Comparison of ENCODE assay signal across 20 cellular contexts in the genomic region with DNA sequence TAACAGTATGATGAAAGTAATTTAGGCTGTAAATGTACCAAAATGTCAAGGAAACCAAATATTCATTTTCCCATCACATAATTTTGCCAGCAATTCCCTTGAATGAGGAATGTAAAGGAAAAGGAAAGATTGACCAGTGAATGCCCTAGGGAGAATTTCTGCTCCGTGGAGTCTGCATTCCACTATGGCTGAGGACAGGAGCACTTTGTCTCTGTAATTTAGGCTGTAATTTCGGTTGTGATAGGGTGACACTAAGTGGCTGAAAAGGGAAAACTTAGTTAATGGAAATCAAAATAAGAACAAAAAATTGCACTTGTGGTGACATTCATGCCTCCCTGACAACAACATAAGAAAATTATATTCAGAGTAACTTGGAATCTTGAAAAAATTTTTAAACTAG. TPM values are rescaled to one million over a fixed set of nuclear protein-coding genes. Genes with fewer than 3 reads are reported as not detected.
DNase-seq lines count a peak whose midpoint lies in the region; ATAC-seq, FAIRE-seq and TF ChIP-seq lines count a peak whose summit lies in the region.
"Had no signal": no experiment of that assay in that cellular context is flagged by ENCODE, and none has a peak within 500 bp of the region (broad histone marks: within the 10 kb centered on the region; RNA-seq: fewer than 3 reads in every experiment).

No MANE protein-coding gene starts in this region.

- H3K9ac ChIP-seq in liver (ENCODE audit: low read depth in 1 of 2, low read length in 2 of 2) (no peak overlapping the region), HepG2 (ENCODE audit: insufficient read depth, low read depth, low read length) (no peak overlapping the region), fibroblast of lung (ENCODE audit: insufficient read depth, low read length) (no peak overlapping the region)
- H3K9ac ChIP-seq: SK-N-SH had no signal

- H3K79me2 ChIP-seq in HepG2 (ENCODE audit: insufficient read depth, low read length) (no peaks in the 10 kb centered on the region), PC-9 (ENCODE audit: low read depth) (no peaks in the 10 kb centered on the region), fibroblast of lung (ENCODE audit: control insufficient read depth, insufficient read depth, low read length) (no peaks in the 10 kb centered on the region)

- H3K27me3 ChIP-seq in liver (ENCODE audit: control insufficient read depth in 4 of 4, insufficient read depth in 4 of 4, low read length in 3 of 4) (no peaks in the 10 kb centered on the region), HepG2 (ENCODE audit: control insufficient read depth in 1 of 2, insufficient read depth in 2 of 2, low read length in 2 of 2) (no peaks in the 10 kb centered on the region), PC-9 (ENCODE audit: insufficient read depth, low read depth) (no peaks in the 10 kb centered on the region), fibroblast of lung (ENCODE audit: control insufficient read depth, insufficient read depth, low read length) (no peaks in the 10 kb centered on the region)

- H3F3A ChIP-seq in PC-9 (ENCODE audit: insufficient read depth, low read depth) = no peaks in the 10 kb centered on the region

- no peak for FAIRE-seq in HepG2 (lab: Jason Lieb, UNC)

- no peaks in the 10 kb centered on the region for H3K9me3 Mint-ChIP-seq in activated naive CD8-positive, alpha-beta T cell treated with anti-CD3 and anti-CD28 coated beads for 36 hours
- H3K9me3 Mint-ChIP-seq: stimulated activated memory B cell treated with anti-CD40 and anti-IgM and Interleukin-4, amounts not matched to agents 10 μg/mL and 1 μg/mL and 100 μg/mL, for 72 hours had no signal

- no peak for TF ChIP-seq EP300 in HepG2 (IDR thresholded peaks at IDR 0.05; ENCODE audit: low read depth in 2 of 2, low read length in 2 of 2)
- TF ChIP-seq EP300 in HepG2 (CRISPR knock-in tag; IDR thresholded peaks at IDR 0.05; ENCODE audit: borderline replicate concordance) = no peak

- TF ChIP-seq RAD21 in liver (IDR thresholded peaks at IDR 0.05) (peak; percentile 53 to 57), HepG2 (CRISPR knock-in tag; IDR thresholded peaks at IDR 0.05) (no peak)

- BruUV-seq in HepG2 (replicated peaks; lab: Mats Ljungman, UMichigan) = no TSS peak
- no TSS peak for BruUV-seq in PC-9 (replicated peaks; lab: Mats Ljungman, UMichigan)

- H3K4me1 Mint-ChIP-seq in activated naive CD8-positive, alpha-beta T cell treated with anti-CD3 and anti-CD28 coated beads for 36 hours = no peaks in the 10 kb centered on the region
- H3K4me1 Mint-ChIP-seq: naive thymus-derived CD4-positive, alpha-beta T cell; stimulated activated memory B cell treated with anti-CD40 and anti-IgM and Interleukin-4, amounts not matched to agents 10 μg/mL and 1 μg/mL and 100 μg/mL, for 72 hours had no signal

- ATAC-seq in HepG2 (no peak), GM21825 (IDR thresholded peaks at IDR 0.05; ENCODE audit: unreplicated experiment) (no peak), GM21786 (IDR thresholded peaks at IDR 0.05; ENCODE audit: unreplicated experiment) (no peak)
- ATAC-seq: activated CD4-positive, CD25-positive, alpha-beta regulatory T cell treated with anti-CD3 and anti-CD28 coated beads, Interleukin-2, amount 50 U/mL, for 24 hours; naive thymus-derived CD4-positive, alpha-beta T cell; stimulated activated memory B cell treated with anti-CD40 and anti-IgM and Interleukin-4, amounts not matched to agents 10 μg/mL and 1 μg/mL and 100 μg/mL, for 72 hours had no signal

- intact Hi-C loops in HepG2 (cut with micrococcal nuclease; ENCODE audit: unreplicated experiment) (no loop called here), PC-9 (cut with micrococcal nuclease; ENCODE audit: unreplicated experiment) (no loop called here)

- H2AFZ ChIP-seq in HepG2 (ENCODE audit: low read length) = no peak overlapping the region
- no peak overlapping the region for H2AFZ ChIP-seq in PC-9
- no peak overlapping the region for H2AFZ ChIP-seq in fibroblast of lung (ENCODE audit: low read length)

- H3K36me3 ChIP-seq in liver (ENCODE audit: control insufficient read depth in 4 of 4, insufficient read depth in 3 of 4, low read depth in 1 of 4, low read length in 3 of 4) = no peaks in the 10 kb centered on the region
- no peaks in the 10 kb centered on the region for H3K36me3 ChIP-seq in HepG2 (replicated peaks in 1 of 2; ENCODE audit: control insufficient read depth in 1 of 2, insufficient read depth in 2 of 2, low read length in 2 of 2)
- no peaks in the 10 kb centered on the region for H3K36me3 ChIP-seq in PC-9 (ENCODE audit: low read depth)
- H3K36me3 ChIP-seq in fibroblast of lung (ENCODE audit: control insufficient read depth, insufficient read depth, low read length) = no peaks in the 10 kb centered on the region

- H3K27me3 Mint-ChIP-seq in activated naive CD8-positive, alpha-beta T cell treated with anti-CD3 and anti-CD28 coated beads for 36 hours = peaks cover 28% of the 10 kb centered on the region
- H3K27me3 Mint-ChIP-seq: stimulated activated memory B cell treated with anti-CD40 and anti-IgM and Interleukin-4, amounts not matched to agents 10 μg/mL and 1 μg/mL and 100 μg/mL, for 72 hours had no signal

- H3K36me3 Mint-ChIP-seq in activated naive CD8-positive, alpha-beta T cell treated with anti-CD3 and anti-CD28 coated beads for 36 hours = no peaks in the 10 kb centered on the region
- H3K36me3 Mint-ChIP-seq: stimulated activated memory B cell treated with anti-CD40 and anti-IgM and Interleukin-4, amounts not matched to agents 10 μg/mL and 1 μg/mL and 100 μg/mL, for 72 hours had no signal

- no peak overlapping the region for H3K27ac Mint-ChIP-seq in activated naive CD8-positive, alpha-beta T cell treated with anti-CD3 and anti-CD28 coated beads for 36 hours
- H3K27ac Mint-ChIP-seq: naive thymus-derived CD4-positive, alpha-beta T cell; stimulated activated memory B cell treated with anti-CD40 and anti-IgM and Interleukin-4, amounts not matched to agents 10 μg/mL and 1 μg/mL and 100 μg/mL, for 72 hours had no signal

- H3K4me2 ChIP-seq in HepG2 (ENCODE audit: low read depth, low read length) = no peak overlapping the region
- no peak overlapping the region for H3K4me2 ChIP-seq in PC-9
- no peak overlapping the region for H3K4me2 ChIP-seq in fibroblast of lung (ENCODE audit: extremely low read depth, insufficient read depth, low read length)
- H3K4me2 ChIP-seq: SK-N-SH had no signal

- H3K4me1 ChIP-seq in liver (ENCODE audit: control insufficient read depth in 4 of 4, insufficient read depth in 4 of 4, low read length in 3 of 4) (peaks cover 0 to 6% (median 0%) of the 10 kb centered on the region in 4 donors), HepG2 (ENCODE audit: insufficient read depth, low read length) (no peaks in the 10 kb centered on the region), PC-9 (replicated peaks; ENCODE audit: insufficient read depth) (no peaks in the 10 kb centered on the region), fibroblast of lung (ENCODE audit: control insufficient read depth, extremely low read depth, insufficient read depth, low read length) (no peaks in the 10 kb centered on the region)

- H3K27ac ChIP-seq in liver (ENCODE audit: low read depth in 1 of 2, low read length in 2 of 2) = no peak overlapping the region
- H3K27ac ChIP-seq in HepG2 (ENCODE audit: extremely low read length, insufficient read depth, low read length) = no peak overlapping the region
- H3K27ac ChIP-seq in PC-9 = no peak overlapping the region
- no peak overlapping the region for H3K27ac ChIP-seq in fibroblast of lung (ENCODE audit: insufficient read depth, low read length)

- DNase-seq in HepG2 (ENCODE audit: low spot score) (no peak), PC-9 (no peak), fibroblast of lung (ENCODE audit: low read depth in 2 of 2) (peak; percentile 5 to 8), hepatic stellate cell (ENCODE audit: low spot score) (no peak)
- no peak for DNase-seq in activated naive CD8-positive, alpha-beta T cell treated with anti-CD3 and anti-CD28 coated beads for 36 hours
- DNase-seq: DMS53; kidney glomerular epithelial cell; naive thymus-derived CD4-positive, alpha-beta T cell; NCI-H1436 treated with DMSO at 0.1 percent for 48 hours; NCI-H748 treated with DMSO at 0.1 percent for 48 hours; retina; SK-N-SH; stimulated activated CD4-positive, alpha-beta T cell treated with anti-CD3 and anti-CD28 coated beads, Interleukin-4, amount 100 ng/mL, for 24 hours had no signal

- in situ Hi-C loops in HepG2 (cut with HindIII; ENCODE audit: extremely low pct_ligation_motif_present, low pct_unique_long_range_greater_than_20kb) = no loop called here

- H4K20me1 ChIP-seq in HepG2 (ENCODE audit: insufficient read depth, low read length) (no peaks in the 10 kb centered on the region), PC-9 (ENCODE audit: insufficient read depth) (no peaks in the 10 kb centered on the region), fibroblast of lung (ENCODE audit: control insufficient read depth, extremely low read depth, insufficient read depth, low read length) (no peaks in the 10 kb centered on the region)

- CTCF ChIA-PET in HepG2 (lab: Yijun Ruan, JAX; ENCODE audit: low intra/inter-chr PET ratio, low total read pairs) (no interaction called here), PC-9 (lab: Charles Lee) (no interaction called here)

- peak; percentile 6 for TF ChIP-seq CTCF in liver (IDR thresholded peaks at IDR 0.05; ENCODE audit: low read depth, low read length, missing input control)
- TF ChIP-seq CTCF in HepG2 (CRISPR knock-in tag; IDR thresholded peaks at IDR 0.05) = no peak
- peak; percentile 32; the same call in 1 of the 2 replicates for TF ChIP-seq CTCF in PC-9 (conservative IDR thresholded peaks at IDR 0.05)
- no peak for TF ChIP-seq CTCF in fibroblast of lung (conservative IDR thresholded peaks at IDR 0.05 in 1 of 2, IDR thresholded peaks at IDR 0.05 in 1 of 2; ENCODE audit: low read depth in 1 of 2, low read length in 2 of 2)

- no peak overlapping the region for H3K4me3 ChIP-seq in liver (ENCODE audit: low read depth in 1 of 3, low read length in 3 of 3)
- no peak overlapping the region for H3K4me3 ChIP-seq in HepG2 (replicated peaks in 1 of 3; ENCODE audit: insufficient read depth in 1 of 3, low read depth in 2 of 3, low read length in 3 of 3)
- H3K4me3 ChIP-seq in PC-9 = no peak overlapping the region
- no peak overlapping the region for H3K4me3 ChIP-seq in fibroblast of lung (replicated peaks in 1 of 4; ENCODE audit: control extremely low read depth in 1 of 4, insufficient read depth in 1 of 4, low read depth in 3 of 4, low read length in 4 of 4)

- 41% methylated on average over 2 of the region's 2 CpGs for WGBS in liver
- 2% methylated on average over 2 of the region's 2 CpGs for WGBS in HepG2 (ENCODE audit: low lambda C conversion rate)

- H3K9me3 ChIP-seq in liver (ENCODE audit: control insufficient read depth in 4 of 4, low read length in 3 of 4) (no peaks in the 10 kb centered on the region), HepG2 (ENCODE audit: low read length) (no peaks in the 10 kb centered on the region), PC-9 (ENCODE audit: insufficient read depth, low read depth) (no peaks in the 10 kb centered on the region), fibroblast of lung (ENCODE audit: control insufficient read depth, insufficient read depth, low read depth, low read length) (no peaks in the 10 kb centered on the region)
- H3K9me3 ChIP-seq: SK-N-SH had no signal

- no peak for TF ChIP-seq POLR2A in HepG2 (IDR thresholded peaks at IDR 0.05; ENCODE audit: insufficient read depth in 1 of 2, low read depth in 2 of 2, low read length in 2 of 2)

- no peaks in the 10 kb centered on the region for H3K9me2 ChIP-seq in PC-9 (ENCODE audit: insufficient read depth)
- H3K9me2 ChIP-seq: SK-N-SH had no signal

- H3K4me3 Mint-ChIP-seq in activated naive CD8-positive, alpha-beta T cell treated with anti-CD3 and anti-CD28 coated beads for 36 hours = no peak overlapping the region
- H3K4me3 Mint-ChIP-seq: naive thymus-derived CD4-positive, alpha-beta T cell; stimulated activated memory B cell treated with anti-CD40 and anti-IgM and Interleukin-4, amounts not matched to agents 10 μg/mL and 1 μg/mL and 100 μg/mL, for 72 hours had no signal

- POLR2A ChIA-PET in HepG2 (lab: Yijun Ruan, JAX) = no interaction called here
- POLR2A ChIA-PET in PC-9 (lab: Charles Lee; ENCODE audit: unreplicated experiment) = no interaction called here

RNA-seq across cellular contexts. Expression of a gene that starts 8.3 kb away (rescaled TPM):
- not detected for total RNA-seq in liver
- not detected for polyA plus RNA-seq in liver
- total RNA-seq in HepG2 (2016; rRNA removed; fragmentation: Illumina TruSeq; extraction: Trizol) = not detected in 2 replicates
- total RNA-seq in HepG2 (2016; cell fraction: cytosol; rRNA removed; fragmentation: Illumina TruSeq; extraction: Trizol; ENCODE audit: low read depth) = not detected in 2 replicates
- total RNA-seq in HepG2 (2016; cell fraction: insoluble cytoplasmic fraction; rRNA removed; fragmentation: Illumina TruSeq; extraction: Trizol) = not detected in 2 replicates
- total RNA-seq in HepG2 (2016; cell fraction: membrane; rRNA removed; fragmentation: Illumina TruSeq; extraction: Trizol) = not detected in 2 replicates
- total RNA-seq in HepG2 (2016; cell fraction: nucleus; rRNA removed; fragmentation: Illumina TruSeq; extraction: Trizol) = not detected in 2 replicates
- not detected in 2 replicates for polyA plus RNA-seq in HepG2 (2011; rRNA removed)
- polyA plus RNA-seq in HepG2 (2011; cell fraction: cytosol; rRNA removed) = not detected in 2 replicates
- polyA plus RNA-seq in HepG2 (2011; cell fraction: nucleus; rRNA removed) = not detected in 2 replicates
- not detected in 2 replicates for polyA plus RNA-seq in HepG2 (2012)
- not detected in 2 replicates for polyA plus RNA-seq in HepG2 (2016; cell fraction: cytosol; fragmentation: Illumina TruSeq; extraction: Trizol; ENCODE audit: low read depth)
- not detected in 2 replicates for polyA plus RNA-seq in HepG2 (2016; cell fraction: insoluble cytoplasmic fraction; fragmentation: Illumina TruSeq; extraction: Trizol; ENCODE audit: low read depth)
- polyA plus RNA-seq in HepG2 (2016; cell fraction: membrane; fragmentation: Illumina TruSeq; extraction: Trizol; ENCODE audit: low read depth) = not detected in 2 replicates
- not detected in 2 replicates for polyA plus RNA-seq in HepG2 (2016; cell fraction: nucleus; fragmentation: Illumina TruSeq; extraction: Trizol; ENCODE audit: insufficient read depth, low read depth)
- polyA minus RNA-seq in HepG2 (2011; rRNA and poly(A)+ RNA removed; ENCODE audit: low replicate concordance) = not detected in 2 replicates
- not detected in 2 replicates for polyA minus RNA-seq in HepG2 (2011; cell fraction: cytosol; rRNA and poly(A)+ RNA removed)
- polyA minus RNA-seq in HepG2 (2011; cell fraction: nucleus; rRNA and poly(A)+ RNA removed) = not detected in 2 replicates
- total RNA-seq in PC-9 (2021) = not detected in 2 replicates
- not detected in 2 replicates for total RNA-seq in fibroblast of lung
- not detected in 2 replicates for polyA plus RNA-seq in fibroblast of lung
- not detected in 2 replicates for polyA plus RNA-seq in fibroblast of lung (2012)
- not detected in 2 replicates for polyA minus RNA-seq in fibroblast of lung (ENCODE audit: low replicate concordance)
- not detected for total RNA-seq in activated naive CD8-positive, alpha-beta T cell treated with anti-CD3 and anti-CD28 coated beads for 36 hours
- total RNA-seq: dermis microvascular lymphatic vessel endothelial cell; naive thymus-derived CD4-positive, alpha-beta T cell; ureter had no signal
- polyA plus RNA-seq: naive thymus-derived CD4-positive, alpha-beta T cell; SK-N-SH had no signal

RNA-seq across cellular contexts. Expression of a gene that starts 55.8 kb away (rescaled TPM):
- total RNA-seq in liver (100 to 1,000 TPM in 1 of 2 donors, 10 to 100 TPM in 1; 85.1 to 230 TPM), HepG2 (2016; rRNA removed; fragmentation: Illumina TruSeq; extraction: Trizol) (11.6 and 18.3 TPM in 2 replicates), PC-9 (2021) (8.4 and 13.3 TPM in 2 replicates), fibroblast of lung (10.2 and 10.8 TPM in 2 replicates)
- polyA plus RNA-seq in liver (10 to 100 TPM; 53.7 to 58.1 TPM), HepG2 (2011; rRNA removed) (54.9 and 57.9 TPM in 2 replicates), fibroblast of lung (11.4 and 12.6 TPM in 2 replicates)
- 2.1 and 3.3 TPM in 2 replicates for total RNA-seq in HepG2 (2016; cell fraction: cytosol; rRNA removed; fragmentation: Illumina TruSeq; extraction: Trizol; ENCODE audit: low read depth)
- total RNA-seq in HepG2 (2016; cell fraction: insoluble cytoplasmic fraction; rRNA removed; fragmentation: Illumina TruSeq; extraction: Trizol) = 13.4 and 17.4 TPM in 2 replicates
- total RNA-seq in HepG2 (2016; cell fraction: membrane; rRNA removed; fragmentation: Illumina TruSeq; extraction: Trizol) = 5.0 and 5.2 TPM in 2 replicates
- 36.6 and 41.3 TPM in 2 replicates for total RNA-seq in HepG2 (2016; cell fraction: nucleus; rRNA removed; fragmentation: Illumina TruSeq; extraction: Trizol)
- 35.4 and 47.2 TPM in 2 replicates for polyA plus RNA-seq in HepG2 (2011; cell fraction: cytosol; rRNA removed)
- polyA plus RNA-seq in HepG2 (2011; cell fraction: nucleus; rRNA removed) = 37.9 and 42.4 TPM in 2 replicates
- 25.1 and 30.4 TPM in 2 replicates for polyA plus RNA-seq in HepG2 (2012)
- 1.1 and 1.3 TPM in 2 replicates for polyA plus RNA-seq in HepG2 (2016; cell fraction: cytosol; fragmentation: Illumina TruSeq; extraction: Trizol; ENCODE audit: low read depth)
- polyA plus RNA-seq in HepG2 (2016; cell fraction: insoluble cytoplasmic fraction; fragmentation: Illumina TruSeq; extraction: Trizol; ENCODE audit: low read depth) = 9.5 and 10.6 TPM in 2 replicates
- polyA plus RNA-seq in HepG2 (2016; cell fraction: membrane; fragmentation: Illumina TruSeq; extraction: Trizol; ENCODE audit: low read depth) = 1.9 and 2.1 TPM in 2 replicates
- 23.6 and 24.7 TPM in 2 replicates for polyA plus RNA-seq in HepG2 (2016; cell fraction: nucleus; fragmentation: Illumina TruSeq; extraction: Trizol; ENCODE audit: insufficient read depth, low read depth)
- 31.1 and 117 TPM in 2 replicates for polyA minus RNA-seq in HepG2 (2011; rRNA and poly(A)+ RNA removed; ENCODE audit: low replicate concordance)
- polyA minus RNA-seq in HepG2 (2011; cell fraction: cytosol; rRNA and poly(A)+ RNA removed) = 59.6 and 82.5 TPM in 2 replicates
- 162 and 189 TPM in 2 replicates for polyA minus RNA-seq in HepG2 (2011; cell fraction: nucleus; rRNA and poly(A)+ RNA removed)
- polyA plus RNA-seq in fibroblast of lung (2012) = 4.9 and 5.4 TPM in 2 replicates
- 2.2 and 10.6 TPM in 2 replicates for polyA minus RNA-seq in fibroblast of lung (ENCODE audit: low replicate concordance)
- total RNA-seq in activated naive CD8-positive, alpha-beta T cell treated with anti-CD3 and anti-CD28 coated beads for 36 hours = 1 to 10 TPM; 7.3 to 8.2 TPM

Comparison
In these comparisons a context has a peak if more than half of its experiments do, and no peak if none do; other contexts are left out.
1. CTCF ChIP-seq: peak in liver (single experiment) and PC-9 (single experiment); none in HepG2 (single experiment) and fibroblast of lung (0 of 2).
2. DNase-seq: peak in fibroblast of lung (2 of 2); none in HepG2 (single experiment), PC-9 (0 of 2), activated naive CD8-positive, alpha-beta T cell treated with anti-CD3 and anti-CD28 coated beads for 36 hours (single experiment) and hepatic stellate cell (single experiment).